Comparison of ENCODE assay signal across 8 cellular contexts in genomic region chr2:152648336-152648735, GRCh38.
A peak's percentile ranks its signal among the peaks of the same experiment; 100 is the strongest.
DNase-seq lines count a peak whose midpoint lies in the region; ATAC-seq and TF ChIP-seq lines count a peak whose summit lies in the region.

No MANE protein-coding gene starts in this region.

- peaks cover 28% of the 10 kb centered on the region for H3K4me1 ChIP-seq in GM23248 (ENCODE audit: insufficient read depth)

- peaks cover 6% of the 10 kb centered on the region for H3K36me3 ChIP-seq in GM23248 (ENCODE audit: low read depth)

- no peaks in the 10 kb centered on the region for H3K9me3 ChIP-seq in GM23248 (ENCODE audit: low read depth)

- peak; percentile 77 for ATAC-seq in left colon

- in situ Hi-C loops in GM23248 (cut with MboI), result loop anchor here (25.0 kb wide), 1 partner anchor 611 kb away; no protein-coding TSS in a partner anchor

- no peaks in the 10 kb centered on the region for H4K20me1 ChIP-seq in GM23248 (ENCODE audit: insufficient read depth)

- H3F3A ChIP-seq in GM23248 (ENCODE audit: insufficient read depth), result peaks cover 55% of the 10 kb centered on the region

- intact Hi-C loops in left colon (cut with DNase I, micrococcal nuclease), result no loop called here

- H3K27ac ChIP-seq in 22Rv1 (no peak overlapping the region), GM23248 (peak overlapping the region; percentile 72; the same call in 1 of the 2 replicates)

- H3K4me3 ChIP-seq in GM23248, result no peak overlapping the region

- H3K79me2 ChIP-seq in GM23248 (ENCODE audit: insufficient read depth), result no peaks in the 10 kb centered on the region

- 3 to 5% methylated on average over 2 of the region's 2 CpGs for whole genome bisulfite sequencing in GM23248 (ENCODE audit: low coverage in 1 of 2, low lambda C conversion rate in 2 of 2, missing lambda C conversion rate in 2 of 2), 2 experiments

- no peak overlapping the region for H2AFZ ChIP-seq in GM23248

- no peaks in the 10 kb centered on the region for H3K27me3 ChIP-seq in GM23248 (replicated peaks; ENCODE audit: insufficient read depth)

- H3K9ac ChIP-seq in GM23248, result 0 out of 2 replicates have a peak overlapping the region, but pooled peaks have one; percentile 49

- no peaks in the 10 kb centered on the region for H3K9me2 ChIP-seq in GM23248 (ENCODE audit: insufficient read depth)

- peak overlapping the region; percentile 64 for H3K4me2 ChIP-seq in GM23248 (ENCODE audit: unreplicated experiment)

- TF ChIP-seq CTCF in 22Rv1 (IDR thresholded peaks at IDR 0.05), result peak; percentile 8; the same call in 1 of the 2 replicates

- DNase-seq in GM23248 (peak; percentile 53), amniotic epithelial cell (ENCODE audit: low read depth) (peak; percentile 11), left colon (no peak), NCI-H526 (lab: John Stamatoyannopoulos, UW) (no peak), putamen (ENCODE audit: low spot score) (no peak), activated gamma-delta T cell treated with Interleukin-2 at 50 U/mL for 16 hours (no peak)
- no peak for DNase-seq in activated CD8-positive, alpha-beta memory T cell treated with anti-CD3 and anti-CD28 coated beads for 24 hours

Comparison
In these comparisons a context has a peak if more than half of its experiments do, and no peak if none do; other contexts are left out.
1. DNase-seq: peak in GM23248 (single experiment) and amniotic epithelial cell (single experiment); none in left colon (0 of 2), NCI-H526 (0 of 2), activated CD8-positive, alpha-beta memory T cell treated with anti-CD3 and anti-CD28 coated beads for 24 hours (single experiment), putamen (single experiment) and activated gamma-delta T cell treated with Interleukin-2 at 50 U/mL for 16 hours (single experiment).